In genomic region chr4:121690001-121690400, GRCh38 we compare ENCODE assay signal across 11 cellular contexts. TPM values are rescaled to one million over a fixed set of nuclear protein-coding genes. Genes with fewer than 3 reads are reported as not detected.
DNase-seq lines count a peak whose midpoint lies in the region; ATAC-seq and TF ChIP-seq lines count a peak whose summit lies in the region.
"Had no signal": no experiment of that assay in that cellular context is flagged by ENCODE, and none has a peak within 500 bp of the region (broad histone marks: within the 10 kb centered on the region; RNA-seq: fewer than 3 reads in every experiment).

No MANE protein-coding gene starts in this region.

- H3K4me1 Mint-ChIP-seq in activated CD4-positive, alpha-beta T cell treated with anti-CD3 and anti-CD28 coated beads for 36 hours = peaks cover 21% of the 10 kb centered on the region
- peaks cover 23% of the 10 kb centered on the region for H3K4me1 Mint-ChIP-seq in activated CD4-positive, alpha-beta T cell treated with anti-CD3 and anti-CD28 coated beads, Interleukin-2, amount 10 ng/mL, durations not matched to agents 24 days and 14 days

- H3K27me3 Mint-ChIP-seq in activated CD4-positive, alpha-beta T cell treated with anti-CD3 and anti-CD28 coated beads for 36 hours = no peaks in the 10 kb centered on the region
- H3K27me3 Mint-ChIP-seq in activated CD4-positive, alpha-beta T cell treated with anti-CD3 and anti-CD28 coated beads, Interleukin-2, amount 10 ng/mL, durations not matched to agents 24 days and 14 days = no peaks in the 10 kb centered on the region
- H3K27me3 Mint-ChIP-seq: naive thymus-derived CD8-positive, alpha-beta T cell; T-helper 17 cell had no signal

- H3K4me3 Mint-ChIP-seq in activated CD4-positive, alpha-beta T cell treated with anti-CD3 and anti-CD28 coated beads for 36 hours = no peak overlapping the region
- no peak overlapping the region for H3K4me3 Mint-ChIP-seq in activated CD4-positive, alpha-beta T cell treated with anti-CD3 and anti-CD28 coated beads, Interleukin-2, amount 10 ng/mL, durations not matched to agents 24 days and 14 days
- H3K4me3 Mint-ChIP-seq: naive thymus-derived CD8-positive, alpha-beta T cell; T-helper 17 cell had no signal

- no peak for TF ChIP-seq POLR2A in upper lobe of left lung (IDR thresholded peaks at IDR 0.05)

- CTCF ChIA-PET in activated CD4-positive, alpha-beta T cell treated with anti-CD3 and anti-CD28 coated beads for 36 hours (lab: Charles Lee) = no interaction called here

- peak overlapping the region; percentile 50 to 74 (median 60) for H3K27ac ChIP-seq in upper lobe of left lung

- peak; percentile 36 for ATAC-seq in activated CD4-positive, alpha-beta T cell treated with anti-CD3 and anti-CD28 coated beads for 36 hours
- no peak for ATAC-seq in upper lobe of left lung (ENCODE audit: low FRiP score in 2 of 2)
- ATAC-seq in HG02981 (IDR thresholded peaks at IDR 0.05; ENCODE audit: unreplicated experiment) = no peak
- ATAC-seq in GM18873 (IDR thresholded peaks at IDR 0.05; ENCODE audit: low FRiP score, unreplicated experiment) = no peak
- ATAC-seq in HG03469 (IDR thresholded peaks at IDR 0.05; ENCODE audit: unreplicated experiment) = no peak
- ATAC-seq: naive thymus-derived CD8-positive, alpha-beta T cell had no signal

- H3K27ac Mint-ChIP-seq in activated CD4-positive, alpha-beta T cell treated with anti-CD3 and anti-CD28 coated beads for 36 hours = no peak overlapping the region
- H3K27ac Mint-ChIP-seq in activated CD4-positive, alpha-beta T cell treated with anti-CD3 and anti-CD28 coated beads, Interleukin-2, amount 10 ng/mL, durations not matched to agents 24 days and 14 days = no peak overlapping the region
- H3K27ac Mint-ChIP-seq: naive thymus-derived CD8-positive, alpha-beta T cell; T-helper 17 cell had no signal

- 85 to 88% methylated on average over 2 of the region's 2 CpGs for WGBS in upper lobe of left lung, 2 donors

- H3K4me1 ChIP-seq in upper lobe of left lung = peaks cover 58 to 67% (median 62%) of the 10 kb centered on the region in 4 donors

- POLR2A ChIA-PET in activated CD4-positive, alpha-beta T cell treated with anti-CD3 and anti-CD28 coated beads for 36 hours (lab: Charles Lee) = no interaction called here

- H3K36me3 Mint-ChIP-seq in activated CD4-positive, alpha-beta T cell treated with anti-CD3 and anti-CD28 coated beads for 36 hours (ENCODE audit: low read depth) = peaks cover 14% of the 10 kb centered on the region
- peaks cover 35% of the 10 kb centered on the region for H3K36me3 Mint-ChIP-seq in activated CD4-positive, alpha-beta T cell treated with anti-CD3 and anti-CD28 coated beads, Interleukin-2, amount 10 ng/mL, durations not matched to agents 24 days and 14 days (ENCODE audit: low read depth)

- intact Hi-C loops in activated CD4-positive, alpha-beta T cell treated with anti-CD3 and anti-CD28 coated beads for 36 hours (cut with DNase I, micrococcal nuclease) = no loop called here
- intact Hi-C loops in activated CD4-positive, alpha-beta T cell treated with anti-CD3 and anti-CD28 coated beads, Interleukin-2, amount 10 ng/mL, durations not matched to agents 24 days and 14 days (cut with micrococcal nuclease) = no loop called here

- H3K36me3 ChIP-seq in upper lobe of left lung = peaks cover 5 to 24% (median 16%) of the 10 kb centered on the region in 4 donors

- H3K27me3 ChIP-seq in upper lobe of left lung = no peaks in the 10 kb centered on the region

- H3K9me3 Mint-ChIP-seq in activated CD4-positive, alpha-beta T cell treated with anti-CD3 and anti-CD28 coated beads for 36 hours (ENCODE audit: low read depth) = no peaks in the 10 kb centered on the region
- peaks cover 9% of the 10 kb centered on the region for H3K9me3 Mint-ChIP-seq in activated CD4-positive, alpha-beta T cell treated with anti-CD3 and anti-CD28 coated beads, Interleukin-2, amount 10 ng/mL, durations not matched to agents 24 days and 14 days
- H3K9me3 Mint-ChIP-seq: naive thymus-derived CD8-positive, alpha-beta T cell had no signal

- no peak for DNase-seq in activated CD4-positive, alpha-beta T cell treated with anti-CD3 and anti-CD28 coated beads for 36 hours
- DNase-seq in activated CD4-positive, alpha-beta T cell treated with anti-CD3 and anti-CD28 coated beads, Interleukin-2, amount 10 ng/mL, durations not matched to agents 24 days and 14 days = no peak
- peak; percentile 33 for DNase-seq in RKO (ENCODE audit: low spot score)
- DNase-seq in iris pigment epithelial cell (ENCODE audit: low read depth) = peak; percentile 89
- DNase-seq in upper lobe of left lung = no peak
- DNase-seq: caudate nucleus; naive thymus-derived CD8-positive, alpha-beta T cell; T-helper 17 cell had no signal

- H3K4me3 ChIP-seq in upper lobe of left lung = peak overlapping the region in 1 of 4 donors; percentile 2

- no peak for TF ChIP-seq CTCF in upper lobe of left lung (IDR thresholded peaks at IDR 0.05)

- no peaks in the 10 kb centered on the region for H3K9me3 ChIP-seq in upper lobe of left lung

- no peak for TF ChIP-seq EP300 in upper lobe of left lung (IDR thresholded peaks at IDR 0.05)

RNA-seq across cellular contexts. Expression of gene ANXA5, which starts 6.8 kb away (rescaled TPM):
- 100 to 1,000 TPM; 105 to 117 TPM for total RNA-seq in activated CD4-positive, alpha-beta T cell treated with anti-CD3 and anti-CD28 coated beads for 36 hours
- 107 TPM in 2 replicates for total RNA-seq in activated CD4-positive, alpha-beta T cell treated with anti-CD3 and anti-CD28 coated beads, Interleukin-2, amount 10 ng/mL, durations not matched to agents 24 days and 14 days
- 100 to 1,000 TPM; 156 to 446 (median 301) TPM for total RNA-seq in upper lobe of left lung

Comparison
In these comparisons a context has a peak if more than half of its experiments do, and no peak if none do; other contexts are left out.
1. DNase-seq: peak in RKO (single experiment) and iris pigment epithelial cell (single experiment); none in activated CD4-positive, alpha-beta T cell treated with anti-CD3 and anti-CD28 coated beads for 36 hours (single experiment), activated CD4-positive, alpha-beta T cell treated with anti-CD3 and anti-CD28 coated beads, Interleukin-2, amount 10 ng/mL, durations not matched to agents 24 days and 14 days (single experiment) and upper lobe of left lung (0 of 2).